In genomic region chr2:190320696-190321095, GRCh38 we compare ENCODE assay signal across 11 cellular contexts.
DNase-seq lines count a peak whose midpoint lies in the region; ATAC-seq and TF ChIP-seq lines count a peak whose summit lies in the region.
"Had no signal": no experiment of that assay in that cellular context is flagged by ENCODE, and none has a peak within 500 bp of the region (broad histone marks: within the 10 kb centered on the region; RNA-seq: fewer than 3 reads in every experiment).

No MANE protein-coding gene starts in this region.

- H3K27ac ChIP-seq in VCaP (peak overlapping the region; percentile 78), epithelial cell of prostate (peak overlapping the region; percentile 55)

- no peak for TF ChIP-seq CTCF in VCaP (conservative IDR thresholded peaks at IDR 0.05)

- DNase-seq in epithelial cell of prostate (ENCODE audit: low read depth, low spot score), result no peak
- peak; percentile 24 to 38 for DNase-seq in stimulated activated CD4-positive, alpha-beta T cell treated with anti-CD3 and anti-CD28 coated beads, Interleukin-2, amount 100 ng/mL, for 48 hours
- DNase-seq in HUDEP-2 (lab: John Stamatoyannopoulos, UW; ENCODE audit: unreplicated experiment in 76 of 76), result no peak
- no peak for DNase-seq in SKM-1 treated with dmso at 0.1 percent for 144 hours (lab: John Stamatoyannopoulos, UW; ENCODE audit: unreplicated experiment)
- DNase-seq: midbrain, SIG-M5, testis had no signal

- peak; percentile 26 for ATAC-seq in GM18520 (IDR thresholded peaks at IDR 0.05; ENCODE audit: unreplicated experiment)
- ATAC-seq in HG02759 (IDR thresholded peaks at IDR 0.05; ENCODE audit: unreplicated experiment), result no peak
- no peak for ATAC-seq in HG03159 (IDR thresholded peaks at IDR 0.05; ENCODE audit: unreplicated experiment)

Comparison
In these comparisons a context has a peak if more than half of its experiments do, and no peak if none do; other contexts are left out.
1. DNase-seq: peak in stimulated activated CD4-positive, alpha-beta T cell treated with anti-CD3 and anti-CD28 coated beads, Interleukin-2, amount 100 ng/mL, for 48 hours (2 of 2); none in epithelial cell of prostate (single experiment), HUDEP-2 (0 of 76) and SKM-1 treated with dmso at 0.1 percent for 144 hours (single experiment).